Comparison of ENCODE assay signal across 1 cellular context in genomic region chr11:15101072-15101701, GRCh38.
TF ChIP-seq lines count a peak whose summit lies in the region.

No MANE protein-coding gene starts in this region.

TF ChIP-seq in HCT116, 20 proteins besides CTCF, POLR2A, EP300 and RAD21 (continued from another document):
- TF ChIP-seq YY1 (IDR thresholded peaks at IDR 0.05; ENCODE audit: extremely low read depth, insufficient replicate concordance, low read depth, low read length): no peak
